Comparison of ENCODE assay signal across 22 cellular contexts in the genomic region with DNA sequence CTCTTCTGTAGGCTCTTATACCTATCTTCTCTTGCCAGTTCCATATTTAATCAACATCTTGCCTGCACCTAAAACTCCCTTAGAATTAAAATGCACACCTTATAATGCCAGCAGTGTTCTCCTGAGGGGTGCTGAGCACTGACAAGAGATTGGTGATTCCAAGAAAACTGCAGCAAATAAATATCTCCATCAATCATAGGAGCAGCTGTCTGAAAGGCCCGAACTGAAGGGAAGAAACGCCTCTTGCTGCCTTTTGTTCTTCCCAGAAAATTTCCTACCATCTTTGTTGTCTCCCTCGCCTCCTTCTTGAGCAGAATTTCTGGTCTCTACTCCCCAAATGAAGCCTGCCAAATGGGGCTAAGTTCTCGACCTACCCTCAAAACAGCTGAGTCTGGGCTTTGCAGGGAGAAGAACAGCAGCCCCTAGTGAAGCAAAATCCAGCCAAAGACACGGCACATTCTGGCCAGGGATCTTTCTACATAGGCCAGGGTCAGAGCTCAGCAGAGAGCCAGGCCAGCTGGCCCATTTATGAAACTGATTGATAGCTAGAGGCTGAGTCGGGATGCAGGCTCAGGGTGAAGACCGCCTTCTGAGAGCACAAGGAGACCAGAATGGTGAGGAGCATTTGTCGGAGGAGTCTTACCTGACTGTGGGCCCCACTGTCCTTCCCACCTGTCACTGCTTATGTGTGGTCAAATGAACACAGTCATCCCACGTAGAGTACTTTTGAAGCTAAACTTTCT. TPM values are rescaled to one million over a fixed set of nuclear protein-coding genes. Genes with fewer than 3 reads are reported as not detected.
"Had no signal": no experiment of that assay in that cellular context is flagged by ENCODE, and none has a peak within 500 bp of the region (broad histone marks: within the 10 kb centered on the region; RNA-seq: fewer than 3 reads in every experiment).

No MANE protein-coding gene starts in this region.

- H3K36me3 ChIP-seq: colonic mucosa, gastroesophageal sphincter, heart right ventricle, right lobe of liver, thyroid gland, vagina had no signal

- DNase-seq: activated CD4-positive, alpha-beta T cell treated with anti-CD3 and anti-CD28 coated beads for 36 hours; activated CD4-positive, alpha-beta T cell treated with anti-CD3 and anti-CD28 coated beads, Interleukin-2, amount 50 U/mL, for 48 hours; activated naive CD4-positive, alpha-beta T cell; activated naive CD8-positive, alpha-beta T cell treated with anti-CD3 and anti-CD28 coated beads, Interleukin-2, amount 10 ng/mL, durations not matched to agents 7 days and 5 days; activated T-cell treated with anti-CD3 and anti-CD28 coated beads for 4 hours; body of pancreas; central memory CD4-positive, alpha-beta T cell; colonic mucosa; heart right ventricle; psoas muscle; right lobe of liver; small intestine; stimulated activated CD4-positive, alpha-beta T cell treated with anti-CD3 and anti-CD28 coated beads, Interleukin-15, amount 100 ng/mL, for 24 hours; stimulated activated CD4-positive, alpha-beta T cell treated with anti-CD3 and anti-CD28 coated beads, Interleukin-2, amount 100 ng/mL, for 48 hours; thyroid gland had no signal

- H3K27ac ChIP-seq: colonic mucosa, psoas muscle, right lobe of liver, vagina had no signal

- H3K4me3 ChIP-seq: body of pancreas, colonic mucosa, gastroesophageal sphincter, heart right ventricle, psoas muscle, right lobe of liver, thyroid gland, vagina had no signal

- FAIRE-seq: small intestine had no signal

- ATAC-seq: activated CD4-positive, alpha-beta T cell treated with anti-CD3 and anti-CD28 coated beads for 36 hours; body of pancreas; gastroesophageal sphincter; heart right ventricle; psoas muscle had no signal

- H3K4me1 ChIP-seq: colonic mucosa had no signal

- H3K27me3 ChIP-seq: body of pancreas, colonic mucosa, gastroesophageal sphincter, heart right ventricle, right lobe of liver, thyroid gland, vagina had no signal

- H3K9me3 ChIP-seq: body of pancreas, colonic mucosa, gastroesophageal sphincter, heart right ventricle, psoas muscle, right lobe of liver, thyroid gland, vagina had no signal

RNA-seq across cellular contexts. Expression of a gene that starts 20.4 kb away (rescaled TPM):
- total RNA-seq: activated CD4-positive, alpha-beta T cell treated with anti-CD3 and anti-CD28 coated beads for 36 hours; activated naive CD8-positive, alpha-beta T cell treated with anti-CD3 and anti-CD28 coated beads, Interleukin-2, amount 10 ng/mL, durations not matched to agents 7 days and 5 days; body of pancreas; colonic mucosa; gastroesophageal sphincter; heart right ventricle; mononuclear cell; osteocyte; psoas muscle; right lobe of liver; SK-MEL-5; T-helper 2 cell treated with Interferon-gamma antibody and Interleukin-4, amounts not matched to agents 100 ng/mL and 5 ng/mL, for 36 hours; thyroid gland; vagina had no signal
- polyA plus RNA-seq: esophagus, heart right ventricle, psoas muscle, small intestine had no signal
